ENCODE assay signal across 33 cellular contexts in genomic region chr1:77021637-77022036, GRCh38.
"Had no signal": no experiment of that assay in that cellular context is flagged by ENCODE, and none has a peak within 500 bp of the region (broad histone marks: within the 10 kb centered on the region; RNA-seq: fewer than 3 reads in every experiment).

No MANE protein-coding gene starts in this region.

- H3K27ac Mint-ChIP-seq: activated B cell treated with CpG ODN at 0.5 μM for 24 hours; activated CD4-positive, alpha-beta memory T cell treated with anti-CD3 and anti-CD28 coated beads for 36 hours; activated CD4-positive, alpha-beta T cell treated with anti-CD3 and anti-CD28 coated beads, Interleukin-2, amount 10 ng/mL, durations not matched to agents 24 days and 14 days; activated CD8-positive, alpha-beta memory T cell treated with anti-CD3 and anti-CD28 coated beads, Interleukin-2, amount 10 ng/mL, durations not matched to agents 7 days and 5 days; activated CD8-positive, alpha-beta T cell treated with anti-CD3 and anti-CD28 coated beads for 36 hours; activated naive CD4-positive, alpha-beta T cell treated with anti-CD3 and anti-CD28 coated beads, Interleukin-2, amount 10 ng/mL, durations not matched to agents 7 days and 5 days; activated naive CD4-positive, alpha-beta T cell treated with anti-CD3 and anti-CD28 coated beads, Interleukin-2, amount 50 U/mL, for 24 hours; activated naive CD8-positive, alpha-beta T cell; activated naive CD8-positive, alpha-beta T cell treated with anti-CD3 and anti-CD28 coated beads, Interleukin-2, amount 10 ng/mL, durations not matched to agents 7 days and 5 days; activated naive CD8-positive, alpha-beta T cell treated with anti-CD3 and anti-CD28 coated beads, Interleukin-2, amount 50 U/mL, for 24 hours; activated T-cell treated with anti-CD3 and anti-CD28 coated beads, Interleukin-2, amount 50 U/mL, for 24 hours; activated T-helper 2 cell treated with anti-CD3 and anti-CD28 coated beads, Interferon-gamma antibody, Interleukin-2, Interleukin-4, amounts not matched to agents 10 μg/mL and 5 μg/mL and 100 μg/mL, durations not matched to agents 14 hours and 24 hours and 36 hours; T-helper 1 cell treated with Interleukin-12 subunit alpha and Interleukin-12 subunit beta and Interleukin-4 antibody, amounts not matched to agents 30 μg/mL and 1 μg/mL, for 36 hours; T-helper 2 cell treated with Interferon-gamma antibody and Interleukin-4, amounts not matched to agents 5 μg/mL and 100 μg/mL, for 36 hours had no signal

- H3K36me3 ChIP-seq: brain microvascular endothelial cell, breast epithelium had no signal

- H3K36me3 Mint-ChIP-seq: activated CD4-positive, alpha-beta memory T cell treated with anti-CD3 and anti-CD28 coated beads for 36 hours; activated CD8-positive, alpha-beta memory T cell treated with anti-CD3 and anti-CD28 coated beads, Interleukin-2, amount 10 ng/mL, durations not matched to agents 7 days and 5 days; activated naive CD4-positive, alpha-beta T cell treated with anti-CD3 and anti-CD28 coated beads, Interleukin-2, amount 10 ng/mL, durations not matched to agents 7 days and 5 days; activated naive CD4-positive, alpha-beta T cell treated with anti-CD3 and anti-CD28 coated beads, Interleukin-2, amount 50 U/mL, for 24 hours; activated naive CD8-positive, alpha-beta T cell; activated naive CD8-positive, alpha-beta T cell treated with anti-CD3 and anti-CD28 coated beads, Interleukin-2, amount 10 ng/mL, durations not matched to agents 7 days and 5 days had no signal

- H3K27ac ChIP-seq: body of pancreas, brain microvascular endothelial cell, breast epithelium, VCaP had no signal

- H3K4me1 ChIP-seq: body of pancreas had no signal

- H3K4me1 Mint-ChIP-seq: activated B cell treated with CpG ODN at 0.5 μM for 24 hours; activated CD4-positive, alpha-beta T cell treated with anti-CD3 and anti-CD28 coated beads, Interleukin-2, amount 10 ng/mL, durations not matched to agents 24 days and 14 days; activated CD8-positive, alpha-beta memory T cell treated with anti-CD3 and anti-CD28 coated beads, Interleukin-2, amount 10 ng/mL, durations not matched to agents 7 days and 5 days; activated naive CD4-positive, alpha-beta T cell treated with anti-CD3 and anti-CD28 coated beads, Interleukin-2, amount 10 ng/mL, durations not matched to agents 7 days and 5 days; activated naive CD4-positive, alpha-beta T cell treated with anti-CD3 and anti-CD28 coated beads, Interleukin-2, amount 50 U/mL, for 24 hours; activated naive CD8-positive, alpha-beta T cell treated with anti-CD3 and anti-CD28 coated beads, Interleukin-2, amount 10 ng/mL, durations not matched to agents 7 days and 5 days; activated naive CD8-positive, alpha-beta T cell treated with anti-CD3 and anti-CD28 coated beads, Interleukin-2, amount 50 U/mL, for 24 hours had no signal

- H3K4me3 ChIP-seq: body of pancreas, breast epithelium had no signal

- DNase-seq: activated B cell treated with CpG ODN at 0.5 μM for 24 hours; activated CD4-positive, alpha-beta memory T cell treated with anti-CD3 and anti-CD28 coated beads for 36 hours; activated CD4-positive, alpha-beta T cell treated with anti-CD3 and anti-CD28 coated beads for 4 hours; activated CD4-positive, alpha-beta T cell treated with anti-CD3 and anti-CD28 coated beads, Interleukin-2, amount 10 ng/mL, durations not matched to agents 24 days and 14 days; activated CD4-positive, alpha-beta T cell treated with anti-CD3 and anti-CD28 coated beads, Interleukin-2, amount 50 U/mL, for 1 hour; activated CD4-positive, alpha-beta T cell treated with anti-CD3 and anti-CD28 coated beads, Interleukin-2, amount 50 U/mL, for 4 hours; activated CD4-positive, CD25-positive, alpha-beta regulatory T cell treated with anti-CD3 and anti-CD28 coated beads, Interleukin-2, amount 50 U/mL, for 72 hours; activated CD8-positive, alpha-beta memory T cell treated with anti-CD3 and anti-CD28 coated beads, Interleukin-2, amount 10 ng/mL, durations not matched to agents 7 days and 5 days; activated CD8-positive, alpha-beta memory T cell treated with anti-CD3 and anti-CD28 coated beads, Interleukin-2, amount 50 U/mL, for 48 hours; activated CD8-positive, alpha-beta T cell treated with anti-CD3 and anti-CD28 coated beads for 36 hours; activated effector memory CD4-positive, alpha-beta T cell treated with Interleukin-2 at 50 U/mL for 16 hours; activated gamma-delta T cell; activated naive CD4-positive, alpha-beta T cell treated with anti-CD3 and anti-CD28 coated beads, Interleukin-2, amount 10 ng/mL, durations not matched to agents 7 days and 5 days; activated naive CD4-positive, alpha-beta T cell treated with Interleukin-2 at 50 U/mL for 16 hours; activated naive CD8-positive, alpha-beta T cell treated with anti-CD3 and anti-CD28 coated beads, Interleukin-2, amount 10 ng/mL, durations not matched to agents 7 days and 5 days; activated naive CD8-positive, alpha-beta T cell treated with anti-CD3 and anti-CD28 coated beads, Interleukin-2, amount 50 U/mL, for 24 hours; activated T-cell treated with anti-CD3 and anti-CD28 coated beads, Interleukin-2, amount 50 U/mL, for 24 hours; activated T-cell treated with anti-CD3 and anti-CD28 coated beads, Interleukin-2, amount 50 U/mL, for 48 hours; amygdala; aorta; body of pancreas; brain microvascular endothelial cell; central memory CD4-positive, alpha-beta T cell; T-helper 1 cell; T-helper 2 cell; T-helper 9 cell had no signal

- H3K9me3 Mint-ChIP-seq: activated B cell treated with CpG ODN at 0.5 μM for 24 hours; activated CD4-positive, alpha-beta memory T cell treated with anti-CD3 and anti-CD28 coated beads for 36 hours; activated CD4-positive, alpha-beta T cell treated with anti-CD3 and anti-CD28 coated beads, Interleukin-2, amount 10 ng/mL, durations not matched to agents 24 days and 14 days; activated CD8-positive, alpha-beta T cell treated with anti-CD3 and anti-CD28 coated beads for 36 hours; activated naive CD4-positive, alpha-beta T cell treated with anti-CD3 and anti-CD28 coated beads, Interleukin-2, amount 10 ng/mL, durations not matched to agents 7 days and 5 days; activated naive CD4-positive, alpha-beta T cell treated with anti-CD3 and anti-CD28 coated beads, Interleukin-2, amount 50 U/mL, for 24 hours; activated naive CD8-positive, alpha-beta T cell treated with anti-CD3 and anti-CD28 coated beads, Interleukin-2, amount 10 ng/mL, durations not matched to agents 7 days and 5 days; activated naive CD8-positive, alpha-beta T cell treated with anti-CD3 and anti-CD28 coated beads, Interleukin-2, amount 50 U/mL, for 24 hours; activated T-cell treated with anti-CD3 and anti-CD28 coated beads, Interleukin-2, amount 50 U/mL, for 24 hours; activated T-helper 2 cell treated with anti-CD3 and anti-CD28 coated beads, Interferon-gamma antibody, Interleukin-2, Interleukin-4, amounts not matched to agents 10 μg/mL and 5 μg/mL and 100 μg/mL, durations not matched to agents 14 hours and 24 hours and 36 hours; T-helper 1 cell treated with Interleukin-12 subunit alpha and Interleukin-12 subunit beta and Interleukin-4 antibody, amounts not matched to agents 30 μg/mL and 1 μg/mL, for 36 hours; T-helper 2 cell treated with Interferon-gamma antibody and Interleukin-4, amounts not matched to agents 5 μg/mL and 100 μg/mL, for 36 hours had no signal

- H3K4me3 Mint-ChIP-seq: activated B cell treated with CpG ODN at 0.5 μM for 24 hours; activated CD4-positive, alpha-beta memory T cell treated with anti-CD3 and anti-CD28 coated beads for 36 hours; activated CD4-positive, alpha-beta T cell treated with anti-CD3 and anti-CD28 coated beads, Interleukin-2, amount 10 ng/mL, durations not matched to agents 24 days and 14 days; activated CD8-positive, alpha-beta memory T cell treated with anti-CD3 and anti-CD28 coated beads, Interleukin-2, amount 10 ng/mL, durations not matched to agents 7 days and 5 days; activated CD8-positive, alpha-beta T cell treated with anti-CD3 and anti-CD28 coated beads for 36 hours; activated naive CD4-positive, alpha-beta T cell treated with anti-CD3 and anti-CD28 coated beads, Interleukin-2, amount 10 ng/mL, durations not matched to agents 7 days and 5 days; activated naive CD4-positive, alpha-beta T cell treated with anti-CD3 and anti-CD28 coated beads, Interleukin-2, amount 50 U/mL, for 24 hours; activated naive CD8-positive, alpha-beta T cell; activated naive CD8-positive, alpha-beta T cell treated with anti-CD3 and anti-CD28 coated beads, Interleukin-2, amount 10 ng/mL, durations not matched to agents 7 days and 5 days; activated naive CD8-positive, alpha-beta T cell treated with anti-CD3 and anti-CD28 coated beads, Interleukin-2, amount 50 U/mL, for 24 hours; activated T-cell treated with anti-CD3 and anti-CD28 coated beads, Interleukin-2, amount 50 U/mL, for 24 hours; T-helper 1 cell treated with Interleukin-12 subunit alpha and Interleukin-12 subunit beta and Interleukin-4 antibody, amounts not matched to agents 30 μg/mL and 1 μg/mL, for 36 hours; T-helper 2 cell treated with Interferon-gamma antibody and Interleukin-4, amounts not matched to agents 5 μg/mL and 100 μg/mL, for 36 hours had no signal

- H3K27me3 Mint-ChIP-seq: activated B cell treated with CpG ODN at 0.5 μM for 24 hours; activated CD8-positive, alpha-beta T cell treated with anti-CD3 and anti-CD28 coated beads for 36 hours; activated naive CD4-positive, alpha-beta T cell treated with anti-CD3 and anti-CD28 coated beads, Interleukin-2, amount 10 ng/mL, durations not matched to agents 7 days and 5 days; activated naive CD8-positive, alpha-beta T cell; activated naive CD8-positive, alpha-beta T cell treated with anti-CD3 and anti-CD28 coated beads, Interleukin-2, amount 50 U/mL, for 24 hours had no signal

- H3K27me3 ChIP-seq: body of pancreas, breast epithelium had no signal
